In the genomic region with DNA sequence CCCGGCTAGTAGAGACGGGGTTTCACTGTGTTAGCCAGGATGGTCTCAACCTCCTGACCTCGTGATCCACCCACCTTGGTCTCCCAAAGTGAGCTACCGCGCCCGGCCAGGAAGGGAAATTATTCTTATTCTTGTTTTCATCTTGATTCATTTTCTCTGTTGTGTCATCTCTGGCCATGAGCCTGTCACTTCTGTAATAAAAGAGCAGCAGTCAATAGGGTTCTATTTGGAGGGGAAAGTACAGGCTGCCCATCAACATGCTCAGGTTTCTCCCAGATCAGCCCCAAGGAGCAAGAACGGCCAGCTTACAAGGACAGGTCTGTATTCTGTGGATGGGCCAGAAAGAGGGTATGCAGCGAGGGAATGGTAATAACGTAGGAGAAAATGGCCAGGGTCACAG, we compare ENCODE assay signal across 24 cellular contexts.
"Had no signal": no experiment of that assay in that cellular context is flagged by ENCODE, and none has a peak within 500 bp of the region (broad histone marks: within the 10 kb centered on the region; RNA-seq: fewer than 3 reads in every experiment).

No MANE protein-coding gene starts in this region.

- ATAC-seq: activated CD8-positive, alpha-beta T cell treated with anti-CD3 and anti-CD28 coated beads, Interleukin-2, amount 10 ng/mL, durations not matched to agents 7 days and 5 days; PC-3; T-helper 17 cell; WTC11 had no signal

- H3K9me3 Mint-ChIP-seq: activated naive CD4-positive, alpha-beta T cell treated with anti-CD3 and anti-CD28 coated beads, Interleukin-2, amount 50 U/mL, for 24 hours; WTC11 had no signal

- H3K4me3 ChIP-seq: breast epithelium had no signal

- H3K4me3 Mint-ChIP-seq: activated CD8-positive, alpha-beta T cell treated with anti-CD3 and anti-CD28 coated beads, Interleukin-2, amount 10 ng/mL, durations not matched to agents 7 days and 5 days; activated naive CD4-positive, alpha-beta T cell treated with anti-CD3 and anti-CD28 coated beads, Interleukin-2, amount 50 U/mL, for 24 hours; T-helper 17 cell; WTC11 had no signal

- H3K4me1 Mint-ChIP-seq: activated naive CD4-positive, alpha-beta T cell treated with anti-CD3 and anti-CD28 coated beads, Interleukin-2, amount 50 U/mL, for 24 hours; T-helper 17 cell had no signal

- H3K4me1 ChIP-seq: breast epithelium had no signal

- H3K27ac ChIP-seq: breast epithelium had no signal

- DNase-seq: activated CD4-positive, alpha-beta T cell treated with anti-CD3 and anti-CD28 coated beads for 48 hours; activated CD4-positive, alpha-beta T cell treated with anti-CD3 and anti-CD28 coated beads, Interleukin-2, amount 50 U/mL, for 4 hours; activated CD4-positive, CD25-positive, alpha-beta regulatory T cell treated with anti-CD3 and anti-CD28 coated beads, Interleukin-2, amount 50 U/mL, for 72 hours; activated CD8-positive, alpha-beta memory T cell treated with anti-CD3 and anti-CD28 coated beads, Interleukin-2, amount 50 U/mL, for 48 hours; activated CD8-positive, alpha-beta T cell treated with anti-CD3 and anti-CD28 coated beads, Interleukin-2, amount 10 ng/mL, durations not matched to agents 7 days and 5 days; activated effector memory CD4-positive, alpha-beta T cell treated with Interleukin-2 at 50 U/mL for 16 hours; activated naive CD4-positive, alpha-beta T cell; activated T-cell treated with anti-CD3 and anti-CD28 coated beads, Interleukin-2, amount 50 U/mL, for 1 hour; aorta; caudate nucleus; NCI-H1092; NCI-H1417 treated with DMSO at 0.1 percent for 48 hours; NCI-H1694; NCI-H2029; NCI-H345; NCI-H510A; NK-92 treated with Interleukin-12 subunit alpha and Interleukin-12 subunit beta, amount 100 ng/mL, for 24 hours; PC-3; SIG-M5; T-helper 17 cell; T-helper 9 cell had no signal

- H3K9me3 ChIP-seq: breast epithelium had no signal

- H3K36me3 Mint-ChIP-seq: activated naive CD4-positive, alpha-beta T cell treated with anti-CD3 and anti-CD28 coated beads, Interleukin-2, amount 50 U/mL, for 24 hours; WTC11 had no signal

- H3K27ac Mint-ChIP-seq: activated CD8-positive, alpha-beta T cell treated with anti-CD3 and anti-CD28 coated beads, Interleukin-2, amount 10 ng/mL, durations not matched to agents 7 days and 5 days; activated naive CD4-positive, alpha-beta T cell treated with anti-CD3 and anti-CD28 coated beads, Interleukin-2, amount 50 U/mL, for 24 hours; T-helper 17 cell; WTC11 had no signal

- H3K36me3 ChIP-seq: breast epithelium had no signal
